1 cellular context compared by ENCODE assay signal in genomic region chr14:81986005-81986404, GRCh38.
A peak's percentile ranks its signal among the peaks of the same experiment; 100 is the strongest.
TF ChIP-seq lines count a peak whose summit lies in the region.

No MANE protein-coding gene starts in this region.

TF ChIP-seq in HepG2, 621 proteins besides CTCF, POLR2A, EP300 and RAD21 (continued from another document and continues in another):
- TF ChIP-seq, protein P1, sequence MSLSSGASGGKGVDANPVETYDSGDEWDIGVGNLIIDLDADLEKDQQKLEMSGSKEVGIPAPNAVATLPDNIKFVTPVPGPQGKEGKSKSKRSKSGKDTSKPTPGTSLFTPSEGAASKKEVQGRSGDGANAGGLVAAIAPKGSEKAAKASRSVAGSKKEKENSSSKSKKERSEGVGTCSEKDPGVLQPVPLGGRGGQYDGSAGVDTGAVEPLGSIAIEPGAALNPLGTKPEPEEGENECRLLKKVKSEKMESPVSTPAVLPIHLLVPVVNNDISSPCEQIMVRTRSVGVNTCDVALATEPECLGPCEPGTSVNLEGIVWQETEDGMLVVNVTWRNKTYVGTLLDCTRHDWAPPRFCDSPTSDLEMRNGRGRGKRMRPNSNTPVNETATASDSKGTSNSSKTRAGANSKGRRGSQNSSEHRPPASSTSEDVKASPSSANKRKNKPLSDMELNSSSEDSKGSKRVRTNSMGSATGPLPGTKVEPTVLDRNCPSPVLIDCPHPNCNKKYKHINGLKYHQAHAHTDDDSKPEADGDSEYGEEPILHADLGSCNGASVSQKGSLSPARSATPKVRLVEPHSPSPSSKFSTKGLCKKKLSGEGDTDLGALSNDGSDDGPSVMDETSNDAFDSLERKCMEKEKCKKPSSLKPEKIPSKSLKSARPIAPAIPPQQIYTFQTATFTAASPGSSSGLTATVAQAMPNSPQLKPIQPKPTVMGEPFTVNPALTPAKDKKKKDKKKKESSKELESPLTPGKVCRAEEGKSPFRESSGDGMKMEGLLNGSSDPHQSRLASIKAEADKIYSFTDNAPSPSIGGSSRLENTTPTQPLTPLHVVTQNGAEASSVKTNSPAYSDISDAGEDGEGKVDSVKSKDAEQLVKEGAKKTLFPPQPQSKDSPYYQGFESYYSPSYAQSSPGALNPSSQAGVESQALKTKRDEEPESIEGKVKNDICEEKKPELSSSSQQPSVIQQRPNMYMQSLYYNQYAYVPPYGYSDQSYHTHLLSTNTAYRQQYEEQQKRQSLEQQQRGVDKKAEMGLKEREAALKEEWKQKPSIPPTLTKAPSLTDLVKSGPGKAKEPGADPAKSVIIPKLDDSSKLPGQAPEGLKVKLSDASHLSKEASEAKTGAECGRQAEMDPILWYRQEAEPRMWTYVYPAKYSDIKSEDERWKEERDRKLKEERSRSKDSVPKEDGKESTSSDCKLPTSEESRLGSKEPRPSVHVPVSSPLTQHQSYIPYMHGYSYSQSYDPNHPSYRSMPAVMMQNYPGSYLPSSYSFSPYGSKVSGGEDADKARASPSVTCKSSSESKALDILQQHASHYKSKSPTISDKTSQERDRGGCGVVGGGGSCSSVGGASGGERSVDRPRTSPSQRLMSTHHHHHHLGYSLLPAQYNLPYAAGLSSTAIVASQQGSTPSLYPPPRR (CRISPR knock-in tag; IDR thresholded peaks at IDR 0.05; ENCODE audit: borderline replicate concordance), result peak; percentile 54; the same call in 1 of the 2 replicates
- TF ChIP-seq TEAD3 (CRISPR knock-in tag; optimal IDR thresholded peaks at IDR 0.05; ENCODE audit: borderline replicate concordance), result peak; percentile 59
- peak; percentile 64 for TF ChIP-seq FOXP4 (CRISPR knock-in tag; IDR thresholded peaks at IDR 0.05)
- TF ChIP-seq, protein P2, sequence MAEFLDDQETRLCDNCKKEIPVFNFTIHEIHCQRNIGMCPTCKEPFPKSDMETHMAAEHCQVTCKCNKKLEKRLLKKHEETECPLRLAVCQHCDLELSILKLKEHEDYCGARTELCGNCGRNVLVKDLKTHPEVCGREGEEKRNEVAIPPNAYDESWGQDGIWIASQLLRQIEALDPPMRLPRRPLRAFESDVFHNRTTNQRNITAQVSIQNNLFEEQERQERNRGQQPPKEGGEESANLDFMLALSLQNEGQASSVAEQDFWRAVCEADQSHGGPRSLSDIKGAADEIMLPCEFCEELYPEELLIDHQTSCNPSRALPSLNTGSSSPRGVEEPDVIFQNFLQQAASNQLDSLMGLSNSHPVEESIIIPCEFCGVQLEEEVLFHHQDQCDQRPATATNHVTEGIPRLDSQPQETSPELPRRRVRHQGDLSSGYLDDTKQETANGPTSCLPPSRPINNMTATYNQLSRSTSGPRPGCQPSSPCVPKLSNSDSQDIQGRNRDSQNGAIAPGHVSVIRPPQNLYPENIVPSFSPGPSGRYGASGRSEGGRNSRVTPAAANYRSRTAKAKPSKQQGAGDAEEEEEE (CRISPR knock-in tag; IDR thresholded peaks at IDR 0.05; ENCODE audit: borderline replicate concordance), result no peak
- no peak for TF ChIP-seq ATF1 (CRISPR knock-in tag; IDR thresholded peaks at IDR 0.05)
- TF ChIP-seq, protein P3, sequence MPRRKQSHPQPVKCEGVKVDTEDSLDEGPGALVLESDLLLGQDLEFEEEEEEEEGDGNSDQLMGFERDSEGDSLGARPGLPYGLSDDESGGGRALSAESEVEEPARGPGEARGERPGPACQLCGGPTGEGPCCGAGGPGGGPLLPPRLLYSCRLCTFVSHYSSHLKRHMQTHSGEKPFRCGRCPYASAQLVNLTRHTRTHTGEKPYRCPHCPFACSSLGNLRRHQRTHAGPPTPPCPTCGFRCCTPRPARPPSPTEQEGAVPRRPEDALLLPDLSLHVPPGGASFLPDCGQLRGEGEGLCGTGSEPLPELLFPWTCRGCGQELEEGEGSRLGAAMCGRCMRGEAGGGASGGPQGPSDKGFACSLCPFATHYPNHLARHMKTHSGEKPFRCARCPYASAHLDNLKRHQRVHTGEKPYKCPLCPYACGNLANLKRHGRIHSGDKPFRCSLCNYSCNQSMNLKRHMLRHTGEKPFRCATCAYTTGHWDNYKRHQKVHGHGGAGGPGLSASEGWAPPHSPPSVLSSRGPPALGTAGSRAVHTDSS (CRISPR knock-in tag; conservative IDR thresholded peaks at IDR 0.05), result no peak
- no peak for TF ChIP-seq CBX1 (IDR thresholded peaks at IDR 0.05; ENCODE audit: low read depth)
- peak; percentile 65 for TF ChIP-seq CEBPG (CRISPR knock-in tag; IDR thresholded peaks at IDR 0.05)
- peak; percentile 29; the same call in 1 of the 2 replicates for TF ChIP-seq MED1 (CRISPR knock-in tag; IDR thresholded peaks at IDR 0.05)
- TF ChIP-seq FOXA3 (CRISPR knock-in tag; IDR thresholded peaks at IDR 0.05), result peak; percentile 66
- no peak for TF ChIP-seq ARNTL (CRISPR knock-in tag; IDR thresholded peaks at IDR 0.05)
- TF ChIP-seq ZNF781 (CRISPR knock-in tag; IDR thresholded peaks at IDR 0.05; ENCODE audit: borderline replicate concordance, not compliant biosample characterization), result no peak
- TF ChIP-seq, protein P4, sequence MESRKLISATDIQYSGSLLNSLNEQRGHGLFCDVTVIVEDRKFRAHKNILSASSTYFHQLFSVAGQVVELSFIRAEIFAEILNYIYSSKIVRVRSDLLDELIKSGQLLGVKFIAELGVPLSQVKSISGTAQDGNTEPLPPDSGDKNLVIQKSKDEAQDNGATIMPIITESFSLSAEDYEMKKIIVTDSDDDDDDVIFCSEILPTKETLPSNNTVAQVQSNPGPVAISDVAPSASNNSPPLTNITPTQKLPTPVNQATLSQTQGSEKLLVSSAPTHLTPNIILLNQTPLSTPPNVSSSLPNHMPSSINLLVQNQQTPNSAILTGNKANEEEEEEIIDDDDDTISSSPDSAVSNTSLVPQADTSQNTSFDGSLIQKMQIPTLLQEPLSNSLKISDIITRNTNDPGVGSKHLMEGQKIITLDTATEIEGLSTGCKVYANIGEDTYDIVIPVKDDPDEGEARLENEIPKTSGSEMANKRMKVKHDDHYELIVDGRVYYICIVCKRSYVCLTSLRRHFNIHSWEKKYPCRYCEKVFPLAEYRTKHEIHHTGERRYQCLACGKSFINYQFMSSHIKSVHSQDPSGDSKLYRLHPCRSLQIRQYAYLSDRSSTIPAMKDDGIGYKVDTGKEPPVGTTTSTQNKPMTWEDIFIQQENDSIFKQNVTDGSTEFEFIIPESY (CRISPR knock-in tag; IDR thresholded peaks at IDR 0.05), result no peak
- TF ChIP-seq TMF1 (CRISPR knock-in tag; IDR thresholded peaks at IDR 0.05; ENCODE audit: low read depth), result no peak
- peak; percentile 52; the same call in 1 of the 2 replicates for TF ChIP-seq ARID3A (IDR thresholded peaks at IDR 0.05; ENCODE audit: low read depth, low read length)
- TF ChIP-seq, protein P5, sequence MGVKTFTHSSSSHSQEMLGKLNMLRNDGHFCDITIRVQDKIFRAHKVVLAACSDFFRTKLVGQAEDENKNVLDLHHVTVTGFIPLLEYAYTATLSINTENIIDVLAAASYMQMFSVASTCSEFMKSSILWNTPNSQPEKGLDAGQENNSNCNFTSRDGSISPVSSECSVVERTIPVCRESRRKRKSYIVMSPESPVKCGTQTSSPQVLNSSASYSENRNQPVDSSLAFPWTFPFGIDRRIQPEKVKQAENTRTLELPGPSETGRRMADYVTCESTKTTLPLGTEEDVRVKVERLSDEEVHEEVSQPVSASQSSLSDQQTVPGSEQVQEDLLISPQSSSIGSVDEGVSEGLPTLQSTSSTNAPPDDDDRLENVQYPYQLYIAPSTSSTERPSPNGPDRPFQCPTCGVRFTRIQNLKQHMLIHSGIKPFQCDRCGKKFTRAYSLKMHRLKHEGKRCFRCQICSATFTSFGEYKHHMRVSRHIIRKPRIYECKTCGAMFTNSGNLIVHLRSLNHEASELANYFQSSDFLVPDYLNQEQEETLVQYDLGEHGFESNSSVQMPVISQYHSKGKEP (CRISPR knock-in tag; IDR thresholded peaks at IDR 0.05), result no peak
- TF ChIP-seq TEF (CRISPR knock-in tag; IDR thresholded peaks at IDR 0.05), result no peak
- no peak for TF ChIP-seq HOXD1 (CRISPR knock-in tag; IDR thresholded peaks at IDR 0.05)
- peak; percentile 75 for TF ChIP-seq ARID5B (CRISPR knock-in tag; IDR thresholded peaks at IDR 0.05)
- TF ChIP-seq SOX13 (IDR thresholded peaks at IDR 0.05), result no peak
- TF ChIP-seq SOX13 (CRISPR knock-in tag; conservative IDR thresholded peaks at IDR 0.05 in 1 of 2, IDR thresholded peaks at IDR 0.05 in 1 of 2), result peak in 1 of 2 experiments; percentile 74; a peak in 1 of 4 replicates
- TF ChIP-seq HNF4A (CRISPR knock-in tag; IDR thresholded peaks at IDR 0.05), result peak; percentile 87
